In genomic region chr17:45123930-45124796, GRCh38 we compare ENCODE assay signal across 9 cellular contexts. TPM values are rescaled to one million over a fixed set of nuclear protein-coding genes. Genes with fewer than 3 reads are reported as not detected.
DNase-seq lines count a peak whose midpoint lies in the region; ATAC-seq and TF ChIP-seq lines count a peak whose summit lies in the region.
"Had no signal": no experiment of that assay in that cellular context is flagged by ENCODE, and none has a peak within 500 bp of the region (broad histone marks: within the 10 kb centered on the region; RNA-seq: fewer than 3 reads in every experiment).

No MANE protein-coding gene starts in this region.

- TSS peak; percentile 55 for BruUV-seq in MCF 10A (replicated peaks; lab: Mats Ljungman, UMichigan)

- TF ChIP-seq CTCF in MCF 10A (IDR thresholded peaks at IDR 0.05; ENCODE audit: unreplicated experiment), result no peak
- TF ChIP-seq CTCF in GM13976 (IDR thresholded peaks at IDR 0.05; ENCODE audit: borderline replicate concordance, control extremely low read depth, extremely low read depth, insufficient read depth, missing control alignments), result no peak

- peak; percentile 94 for DNase-seq in GM03348 (ENCODE audit: low spot score)
- peak; percentile 84 for DNase-seq in NCI-H460 (ENCODE audit: extremely low read depth, low read depth)
- DNase-seq in MCF 10A (ENCODE audit: unreplicated experiment), result peak; percentile 89
- DNase-seq in memory B cell (ENCODE audit: low spot score in 2 of 2), result no peak
- DNase-seq in GM13976 (ENCODE audit: low spot score), result no peak
- no peak for DNase-seq in ecto neural progenitor cell (ENCODE audit: low spot score)
- DNase-seq in NCI-H1048 (lab: John Stamatoyannopoulos, UW), result no peak

- peak; percentile 17 for ATAC-seq in memory B cell (ENCODE audit: low read depth)
- ATAC-seq in GM18867 (IDR thresholded peaks at IDR 0.05; ENCODE audit: unreplicated experiment), result no peak

- in situ Hi-C loops in GM13976 (cut with MboI; ENCODE audit: low sequenced_read_pairs, unreplicated experiment), result no loop called here

- H3K4me3 Mint-ChIP-seq in MCF 10A (ENCODE audit: unreplicated experiment) (peak overlapping the region; percentile 35), memory B cell (no peak overlapping the region)
- H3K4me3 Mint-ChIP-seq: immature natural killer cell had no signal

- H3K27ac Mint-ChIP-seq in MCF 10A (ENCODE audit: low read depth, unreplicated experiment) (peak overlapping the region; percentile 91), memory B cell (no peak overlapping the region)

- H3K36me3 Mint-ChIP-seq in MCF 10A (ENCODE audit: insufficient read depth, unreplicated experiment) (peaks cover 22% of the 10 kb centered on the region), memory B cell (no peaks in the 10 kb centered on the region)
- H3K36me3 Mint-ChIP-seq: immature natural killer cell had no signal

- H3K27me3 Mint-ChIP-seq in MCF 10A (ENCODE audit: insufficient read depth, unreplicated experiment), result no peaks in the 10 kb centered on the region
- H3K27me3 Mint-ChIP-seq in memory B cell, result peaks cover 4% of the 10 kb centered on the region

- POLR2A ChIA-PET in MCF 10A (lab: Yijun Ruan, JAX), result interaction anchor here (0.6 to 1.3 kb wide), 14 partner anchors 8 to 413 kb away, joined by 3 to 7 read pairs (median 4); partner anchors contain the start of gene ACBD4

- H3K9me3 Mint-ChIP-seq in MCF 10A (ENCODE audit: unreplicated experiment) (no peaks in the 10 kb centered on the region), memory B cell (no peaks in the 10 kb centered on the region)
- H3K9me3 Mint-ChIP-seq: immature natural killer cell had no signal

- H3K4me1 Mint-ChIP-seq in MCF 10A (ENCODE audit: insufficient read depth, unreplicated experiment), result peaks cover 42% of the 10 kb centered on the region
- no peaks in the 10 kb centered on the region for H3K4me1 Mint-ChIP-seq in memory B cell
- H3K4me1 Mint-ChIP-seq: immature natural killer cell had no signal

- intact Hi-C loops in MCF 10A (cut with micrococcal nuclease), result loop anchor here (2.0 kb wide), 1 partner anchor 21 kb away; no protein-coding TSS in a partner anchor

- CTCF ChIA-PET in MCF 10A (lab: Yijun Ruan, JAX), result interaction anchor here (0.5 to 4.1 kb wide), 10 partner anchors 9 to 246 kb away, joined by 3 to 26 read pairs (median 4); partner anchors contain the start of gene ACBD4

RNA-seq across cellular contexts. Expression of gene PLCD3, which starts 8.2 kb away (rescaled TPM):
- total RNA-seq in NCI-H460 (2014; rRNA removed; shearing (Covaris generic)), result 92.9 and 99.6 TPM in 2 replicates
- polyA plus RNA-seq in NCI-H460 (2014; cell fraction: nucleus; rRNA removed), result 78.6 and 108 TPM in 2 replicates
- 54.5 and 69.7 TPM in 2 replicates for total RNA-seq in MCF 10A (2022)

RNA-seq across cellular contexts. Expression of gene ACBD4, which starts 11.3 kb away (rescaled TPM):
- 12.0 and 12.3 TPM in 2 replicates for total RNA-seq in NCI-H460 (2014; rRNA removed; shearing (Covaris generic))
- polyA plus RNA-seq in NCI-H460 (2014; cell fraction: nucleus; rRNA removed), result 42.4 and 51.4 TPM in 2 replicates
- 7.2 and 7.8 TPM in 2 replicates for total RNA-seq in MCF 10A (2022)

RNA-seq across cellular contexts. Expression of gene HEXIM1, which starts 24.1 kb away (rescaled TPM):
- 11.5 and 19.0 TPM in 2 replicates for total RNA-seq in NCI-H460 (2014; rRNA removed; shearing (Covaris generic))
- polyA plus RNA-seq in NCI-H460 (2014; cell fraction: nucleus; rRNA removed), result 5.2 and 7.5 TPM in 2 replicates
- 22.5 and 26.7 TPM in 2 replicates for total RNA-seq in MCF 10A (2022)

RNA-seq across cellular contexts. Expression of gene HEXIM2, which starts 37.5 kb away (rescaled TPM):
- 4.0 and 6.4 TPM in 2 replicates for total RNA-seq in NCI-H460 (2014; rRNA removed; shearing (Covaris generic))
- 9.2 and 9.3 TPM in 2 replicates for polyA plus RNA-seq in NCI-H460 (2014; cell fraction: nucleus; rRNA removed)
- 5.1 and 7.7 TPM in 2 replicates for total RNA-seq in MCF 10A (2022)

Comparison
In these comparisons a context has a peak if more than half of its experiments do, and no peak if none do; other contexts are left out.
1. DNase-seq: peak in GM03348 (single experiment), NCI-H460 (single experiment) and MCF 10A (single experiment); none in memory B cell (0 of 2), GM13976 (single experiment), ecto neural progenitor cell (single experiment) and NCI-H1048 (single experiment).